In the genomic region with DNA sequence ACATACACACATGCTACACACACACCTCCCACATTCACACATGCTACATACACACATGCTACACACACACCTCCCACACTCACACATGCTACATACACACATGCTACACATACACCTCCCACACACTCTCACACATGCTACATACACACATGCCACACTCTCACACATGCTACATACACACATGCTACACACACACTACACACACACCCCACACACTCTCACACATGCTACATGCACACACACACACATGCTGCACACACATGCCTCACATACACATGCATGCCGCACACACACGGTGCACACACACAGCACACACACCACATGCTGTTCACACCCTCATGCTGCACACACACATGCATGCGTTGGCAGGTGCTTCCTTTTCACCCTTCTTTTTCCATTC, we compare ENCODE assay signal across 18 cellular contexts.
DNase-seq lines count a peak whose midpoint lies in the region; ATAC-seq, FAIRE-seq and TF ChIP-seq lines count a peak whose summit lies in the region.
"Had no signal": no experiment of that assay in that cellular context is flagged by ENCODE, and none has a peak within 500 bp of the region (broad histone marks: within the 10 kb centered on the region; RNA-seq: fewer than 3 reads in every experiment).

No MANE protein-coding gene starts in this region.

- peak overlapping the region in 1 of 4 experiments; percentile 62; a peak in 2 of 7 replicates for H3K9ac ChIP-seq in H1 (replicated peaks in 1 of 4; ENCODE audit: extremely low read depth in 1 of 4, low read depth in 3 of 4, low read length in 3 of 4)
- H3K9ac ChIP-seq: KMS-11 had no signal

- H3K9me2 ChIP-seq in hepatocyte (replicated peaks; ENCODE audit: insufficient read depth): no peaks in the 10 kb centered on the region

- H3K4me2 ChIP-seq in H1 (ENCODE audit: insufficient read depth in 1 of 2, low read depth in 2 of 2, low read length in 2 of 2) (peak overlapping the region in 1 of 2 experiments; percentile 51; a peak in 2 of 4 replicates), hepatocyte (no peak overlapping the region)
- H3K4me2 ChIP-seq: KMS-11 had no signal

- H3K27ac ChIP-seq in H1 (ENCODE audit: low read depth, low read length) (peak overlapping the region; percentile 60; the same call in 1 of the 2 replicates), upper lobe of right lung (no peak overlapping the region), hepatocyte (no peak overlapping the region)
- H3K27ac ChIP-seq: C4-2B, KMS-11 had no signal

- DNase-seq in GM12891 (ENCODE audit: insufficient read length, low spot score): no peak
- no peak for DNase-seq in HTR-8/SVneo (ENCODE audit: insufficient read length, low spot score)
- DNase-seq in H1 (ENCODE audit: low read depth in 1 of 2, low spot score in 2 of 2): no peak
- DNase-seq in upper lobe of right lung: no peak
- no peak for DNase-seq in hepatocyte (ENCODE audit: low spot score)
- DNase-seq in nephron progenitor cell: no peak
- DNase-seq in BE2C: no peak
- DNase-seq: ACHN; CD8-positive, alpha-beta T cell; COR-L47; DMS153; DMS79 treated with DMSO at 0.1 percent for 48 hours; EL had no signal

- peaks cover 4% of the 10 kb centered on the region; the same call in 1 of the 2 replicates for H3K79me1 ChIP-seq in H1 (ENCODE audit: low read depth, low read length)

- H3K18ac ChIP-seq in H1 (ENCODE audit: extremely low read depth, low read length): peak overlapping the region; percentile 38; the same call in 1 of the 2 replicates

- H2AFZ ChIP-seq in H1 (ENCODE audit: low read length) (no peak overlapping the region), hepatocyte (no peak overlapping the region)

- no peak overlapping the region for H3K27ac Mint-ChIP-seq in nephron progenitor cell
- H3K27ac Mint-ChIP-seq: CD8-positive, alpha-beta T cell had no signal

- peak overlapping the region; percentile 100 for H2BK15ac ChIP-seq in H1 (ENCODE audit: low read length)

- FAIRE-seq in GM12891 (lab: Jason Lieb, UNC) (peak; percentile 78), HTR-8/SVneo (lab: Jason Lieb, UNC) (peak; percentile 81), H1 (lab: Jason Lieb, UNC) (no peak)
- FAIRE-seq: D721Med, G401.6, GM19239 had no signal

- TF ChIP-seq RAD21 in H1 (IDR thresholded peaks at IDR 0.05 in 1 of 2, conservative IDR thresholded peaks at IDR 0.05 in 1 of 2; ENCODE audit: low read depth in 2 of 2, low read length in 2 of 2): no peak

- TF ChIP-seq POLR2A in GM12891 (IDR thresholded peaks at IDR 0.05; ENCODE audit: low read depth, low read length) (no peak), H1 (IDR thresholded peaks at IDR 0.05; ENCODE audit: control extremely low read depth in 1 of 2, low read depth in 2 of 2, low read length in 2 of 2) (no peak)

- peak overlapping the region; percentile 53; the same call in 1 of the 2 replicates for H4K8ac ChIP-seq in H1 (ENCODE audit: extremely low read depth, insufficient read depth, low read length)

- H3K36me3 ChIP-seq in H1 (ENCODE audit: control insufficient read depth in 2 of 4, insufficient read depth in 4 of 4, low read length in 3 of 4): no peaks in the 10 kb centered on the region
- H3K36me3 ChIP-seq in upper lobe of right lung: no peaks in the 10 kb centered on the region
- no peaks in the 10 kb centered on the region for H3K36me3 ChIP-seq in hepatocyte (replicated peaks; ENCODE audit: insufficient read depth, low read depth)
- H3K36me3 ChIP-seq in BE2C: no peaks in the 10 kb centered on the region

- H3K79me2 ChIP-seq in H1 (ENCODE audit: control insufficient read depth in 1 of 2, insufficient read depth in 2 of 2, low read length in 2 of 2): no peaks in the 10 kb centered on the region
- no peaks in the 10 kb centered on the region for H3K79me2 ChIP-seq in hepatocyte

- POLR2A ChIA-PET in H1 (lab: Charles Lee; ENCODE audit: partially characterized antibody): interaction anchor here (1.7 kb wide), 1 partner anchor 172 kb away, joined by 3 read pairs; no protein-coding TSS in a partner anchor

- no peak overlapping the region for H3K4me3 ChIP-seq in H1 (ENCODE audit: extremely low read depth in 1 of 4, insufficient read depth in 2 of 4, low read depth in 3 of 4, low read length in 4 of 4)
- no peak overlapping the region for H3K4me3 ChIP-seq in upper lobe of right lung
- no peak overlapping the region for H3K4me3 ChIP-seq in hepatocyte
- no peak overlapping the region for H3K4me3 ChIP-seq in BE2C (ENCODE audit: low read depth, low read length)

- H3K9me3 Mint-ChIP-seq in nephron progenitor cell: no peaks in the 10 kb centered on the region
- H3K9me3 Mint-ChIP-seq: CD8-positive, alpha-beta T cell had no signal

- H3K14ac ChIP-seq in H1 (ENCODE audit: insufficient read length): peak overlapping the region; percentile 58

- peaks cover 18 to 33% (median 20%) of the 10 kb centered on the region in 4 experiments for H3K4me1 ChIP-seq in H1 (replicated peaks in 1 of 4; ENCODE audit: control insufficient read depth in 3 of 4, insufficient read depth in 4 of 4, low read length in 3 of 4)
- no peaks in the 10 kb centered on the region for H3K4me1 ChIP-seq in upper lobe of right lung
- no peaks in the 10 kb centered on the region for H3K4me1 ChIP-seq in hepatocyte (ENCODE audit: insufficient read depth)
- H3K4me1 ChIP-seq in BE2C: no peaks in the 10 kb centered on the region

- H3K23me2 ChIP-seq in H1 (ENCODE audit: low read depth, low read length): peaks cover 4% of the 10 kb centered on the region; the same call in 1 of the 2 replicates

- TF ChIP-seq CTCF in H1 (IDR thresholded peaks at IDR 0.05; ENCODE audit: control extremely low read depth in 1 of 3, insufficient read depth in 1 of 3, low read depth in 1 of 3, low read length in 3 of 3) (no peak), upper lobe of right lung (IDR thresholded peaks at IDR 0.05) (no peak), hepatocyte (IDR thresholded peaks at IDR 0.05; ENCODE audit: poor library complexity) (no peak), nephron progenitor cell (IDR thresholded peaks at IDR 0.05) (no peak), BE2C (IDR thresholded peaks at IDR 0.05; ENCODE audit: low read depth, low read length) (no peak)

- peak; percentile 14 for ATAC-seq in upper lobe of right lung
- ATAC-seq: CD8-positive, alpha-beta T cell had no signal

- peak overlapping the region; percentile 98 for H2BK20ac ChIP-seq in H1 (ENCODE audit: low read length)

- intact Hi-C loops in upper lobe of right lung (cut with DNase I): no loop called here

- peaks cover 61% of the 10 kb centered on the region for H3K4me1 Mint-ChIP-seq in nephron progenitor cell

- no peak overlapping the region for H3K4me3 Mint-ChIP-seq in nephron progenitor cell
- H3K4me3 Mint-ChIP-seq: CD8-positive, alpha-beta T cell had no signal

- H4K20me1 ChIP-seq in H1 (replicated peaks in 1 of 2; ENCODE audit: control insufficient read depth in 1 of 2, insufficient read depth in 2 of 2, low read length in 2 of 2) (peaks cover 0 to 2% of the 10 kb centered on the region in 2 experiments), hepatocyte (ENCODE audit: insufficient read depth, poor library complexity, severe bottlenecking) (no peaks in the 10 kb centered on the region)

- H3K4ac ChIP-seq in H1 (replicated peaks; ENCODE audit: insufficient read length, low read depth, low read length): peak overlapping the region; percentile 93

- no peaks in the 10 kb centered on the region for H3K9me3 ChIP-seq in H1 (ENCODE audit: insufficient read depth in 2 of 2, low read depth in 1 of 2, low read length in 1 of 2)
- H3K9me3 ChIP-seq in upper lobe of right lung: no peaks in the 10 kb centered on the region
- H3K9me3 ChIP-seq in hepatocyte (ENCODE audit: low read depth): no peaks in the 10 kb centered on the region
- no peaks in the 10 kb centered on the region for H3K9me3 ChIP-seq in BE2C

- H4K5ac ChIP-seq in H1 (ENCODE audit: insufficient read length, low read depth, low read length): peak overlapping the region; percentile 68

- TF ChIP-seq EP300 in H1 (IDR thresholded peaks at IDR 0.05; ENCODE audit: borderline replicate concordance in 1 of 2, low read depth in 2 of 2, low read length in 2 of 2): no peak

- WGBS in H1 (ENCODE audit: extremely low coverage in 1 of 2, insufficient coverage in 1 of 2, insufficient read length in 1 of 2, insufficient replicate concordance in 2 of 2, low coverage in 1 of 2, low lambda C conversion rate in 2 of 2, missing lambda C conversion rate in 1 of 2), 2 experiments: 91% methylated on average over 3 of the region's 3 CpGs; no CpG with 5 or more reads in 1 of the 2 experiments
- WGBS in hepatocyte (ENCODE audit: low lambda C conversion rate, missing lambda C conversion rate): 97% methylated on average over 3 of the region's 3 CpGs

- no peaks in the 10 kb centered on the region for H3K27me3 ChIP-seq in H1 (replicated peaks in 1 of 4; ENCODE audit: control insufficient read depth in 3 of 4, extremely low read depth in 1 of 4, insufficient read depth in 3 of 4, low read length in 3 of 4)
- H3K27me3 ChIP-seq in upper lobe of right lung: no peaks in the 10 kb centered on the region
- H3K27me3 ChIP-seq in hepatocyte: peaks cover 7% of the 10 kb centered on the region
- H3K27me3 ChIP-seq in BE2C: no peaks in the 10 kb centered on the region

- no peaks in the 10 kb centered on the region for H3K36me3 Mint-ChIP-seq in nephron progenitor cell (ENCODE audit: low read depth)
- H3K36me3 Mint-ChIP-seq: CD8-positive, alpha-beta T cell had no signal

- H3K56ac ChIP-seq in H1 (replicated peaks; ENCODE audit: insufficient read length, low read depth, low read length): no peak overlapping the region

- H3K23ac ChIP-seq in H1 (ENCODE audit: insufficient read length): peak overlapping the region; percentile 70

- peak overlapping the region; percentile 99 for H4K91ac ChIP-seq in H1 (replicated peaks; ENCODE audit: insufficient read length, low read length)

- H2BK120ac ChIP-seq in H1 (replicated peaks; ENCODE audit: low read depth, low read length): peak overlapping the region; percentile 89

- peak overlapping the region; percentile 100 for H2AK5ac ChIP-seq in H1 (ENCODE audit: low read depth, low read length)

- peak overlapping the region; percentile 87 for H2BK5ac ChIP-seq in H1 (ENCODE audit: low read depth, low read length)

- H2BK12ac ChIP-seq in H1 (ENCODE audit: low read depth, low read length): peak overlapping the region; percentile 99

- peaks cover 6% of the 10 kb centered on the region for H3K27me3 Mint-ChIP-seq in nephron progenitor cell (ENCODE audit: low read depth, poor library complexity)

- CTCF ChIA-PET in H1 (lab: Charles Lee; ENCODE audit: partially characterized antibody): interaction anchor here (0.7 to 11.7 kb wide), 20 partner anchors 10 to 301 kb away, joined by 3 to 310 read pairs (median 5); no protein-coding TSS in a partner anchor

TF ChIP-seq in GM12891, 5 proteins besides CTCF, POLR2A, EP300 and RAD21 (continues in another document):
- TF ChIP-seq POLR2AphosphoS5 (IDR thresholded peaks at IDR 0.05; ENCODE audit: low read depth, low read length) (no peak), TAF1 (IDR thresholded peaks at IDR 0.05; ENCODE audit: low read depth, low read length) (no peak), SPI1 (IDR thresholded peaks at IDR 0.05; ENCODE audit: low read depth, low read length) (no peak)

TF ChIP-seq in H1, 55 proteins besides CTCF, POLR2A, EP300 and RAD21 (continues in another document):
- TF ChIP-seq SP2 (IDR thresholded peaks at IDR 0.05; ENCODE audit: low read length): no peak
- TF ChIP-seq TAF7 (optimal IDR thresholded peaks at IDR 0.05; ENCODE audit: borderline replicate concordance, low read depth, low read length): no peak
- TF ChIP-seq KDM1A (IDR thresholded peaks at IDR 0.05; ENCODE audit: borderline replicate concordance, low read length): no peak
- TF ChIP-seq POLR2AphosphoS5 (IDR thresholded peaks at IDR 0.05; ENCODE audit: low read depth, low read length): no peak
